ENCODE assay signal across 9 cellular contexts in genomic region chr15:74958908-74959642, GRCh38. TPM values are rescaled to one million over a fixed set of nuclear protein-coding genes. Genes with fewer than 3 reads are reported as not detected.
A peak's percentile ranks its signal among the peaks of the same experiment; 100 is the strongest.
DNase-seq lines count a peak whose midpoint lies in the region; ATAC-seq lines count a peak whose summit lies in the region.
"Had no signal": no experiment of that assay in that cellular context is flagged by ENCODE, and none has a peak within 500 bp of the region (broad histone marks: within the 10 kb centered on the region; RNA-seq: fewer than 3 reads in every experiment).

No MANE protein-coding gene starts in this region.

- peak overlapping the region; percentile 44 to 69 (median 66) for H3K4me3 Mint-ChIP-seq in T-cell

- H3K27me3 ChIP-seq in right cardiac atrium (ENCODE audit: control insufficient read depth, insufficient read depth) (no peaks in the 10 kb centered on the region), rectal smooth muscle tissue (ENCODE audit: control insufficient read depth, insufficient read depth, low read length) (peaks cover 17% of the 10 kb centered on the region)

- no peaks in the 10 kb centered on the region for H3K9me3 ChIP-seq in ES-I3 (ENCODE audit: control insufficient read depth, insufficient read depth, low read length)
- no peaks in the 10 kb centered on the region for H3K9me3 ChIP-seq in right cardiac atrium (ENCODE audit: control insufficient read depth, low read length)

- peaks cover 4% of the 10 kb centered on the region; the same call in 1 of the 2 replicates for H3K4me1 ChIP-seq in ES-I3 (ENCODE audit: insufficient read depth, low read length)
- peaks cover 5% of the 10 kb centered on the region for H3K4me1 ChIP-seq in right cardiac atrium (ENCODE audit: control insufficient read depth, insufficient read depth, low read length)
- H3K4me1 ChIP-seq in rectal smooth muscle tissue (ENCODE audit: control insufficient read depth, insufficient read depth, low read length) = peaks cover 5% of the 10 kb centered on the region

- POLR2A ChIA-PET in T-cell (lab: Charles Lee) = interaction anchor here in 1 of 2 donors (0.7 kb wide), 1 partner anchor 687 kb away, joined by 6 read pairs; no protein-coding TSS in a partner anchor

- 6% methylated on average over 51 of the region's 51 CpGs for WGBS in right cardiac atrium

- H3K4me1 Mint-ChIP-seq in T-cell = peaks cover 23 to 33% (median 27%) of the 10 kb centered on the region in 3 donors

- H3K9ac ChIP-seq in ES-I3 (ENCODE audit: low read depth, low read length) = peak overlapping the region; percentile 78
- H3K9ac ChIP-seq in rectal smooth muscle tissue (ENCODE audit: low read length) = peak overlapping the region; percentile 71

- H3K36me3 ChIP-seq in ES-I3 (ENCODE audit: insufficient read depth, low read length) (no peaks in the 10 kb centered on the region), rectal smooth muscle tissue (ENCODE audit: control insufficient read depth, insufficient read depth, low read length) (no peaks in the 10 kb centered on the region)

- CTCF ChIA-PET in T-cell (lab: Charles Lee) = interaction anchor here (0.6 to 1.6 kb wide), 2 partner anchors 8 to 24 kb away, joined by 8 read pairs; no protein-coding TSS in a partner anchor

- no peak overlapping the region for H3K27ac ChIP-seq in right cardiac atrium (ENCODE audit: low read length)
- no peak overlapping the region for H3K27ac ChIP-seq in rectal smooth muscle tissue (ENCODE audit: low read depth, low read length)

- ATAC-seq in T-cell (replicated peaks in 1 of 4) (no peak), right cardiac atrium (no peak), GM18867 (IDR thresholded peaks at IDR 0.05; ENCODE audit: unreplicated experiment) (no peak)
- no peak for ATAC-seq in activated CD4-positive, CD25-positive, alpha-beta regulatory T cell treated with anti-CD3 and anti-CD28 coated beads, Interleukin-2, amount 50 U/mL, for 24 hours

- H3K4me3 ChIP-seq in right cardiac atrium (ENCODE audit: low read length) = peak overlapping the region; percentile 57
- H3K4me3 ChIP-seq in rectal smooth muscle tissue (ENCODE audit: low read length) = peak overlapping the region; percentile 79

- H3K36me3 Mint-ChIP-seq in T-cell = no peaks in the 10 kb centered on the region

- intact Hi-C loops in right cardiac atrium (cut with DNase I) = loop anchor here in 1 of 4 donors (10.0 kb wide), 1 partner anchor 324 kb away; no protein-coding TSS in a partner anchor

- H3K27ac Mint-ChIP-seq in T-cell = no peak overlapping the region

- DNase-seq in T-cell = no peak
- DNase-seq in right cardiac atrium = no peak
- DNase-seq in NCI-H1694 treated with DMSO at 0.1 percent for 48 hours (lab: John Stamatoyannopoulos, UW) = no peak
- no peak for DNase-seq in NCI-H446 treated with DMSO at 0.1 percent for 48 hours (lab: John Stamatoyannopoulos, UW)
- DNase-seq: activated CD4-positive, CD25-positive, alpha-beta regulatory T cell treated with anti-CD3 and anti-CD28 coated beads, Interleukin-2, amount 50 U/mL, for 72 hours had no signal

- H3K27me3 Mint-ChIP-seq in T-cell = peaks cover 12 to 29% of the 10 kb centered on the region in 2 donors

- no peaks in the 10 kb centered on the region for H3K9me3 Mint-ChIP-seq in T-cell

RNA-seq across cellular contexts. Expression of gene RPP25, which starts 2.5 kb away (rescaled TPM):
- total RNA-seq in T-cell (1 to 10 TPM in 3 of 5 donors, under 1 TPM in 2; 0.79 to 4.2 (median 2.8) TPM), right cardiac atrium (1 to 10 TPM; 5.3 to 8.1 (median 6.3) TPM)
- 3.5 TPM for polyA plus RNA-seq in right cardiac atrium

RNA-seq across cellular contexts. Expression of gene COX5A, which starts 21.2 kb away (rescaled TPM):
- 10 to 100 TPM; 58.5 to 83.1 (median 76.7) TPM for total RNA-seq in T-cell
- 100 to 1,000 TPM; 802 to 917 (median 853) TPM for total RNA-seq in right cardiac atrium
- polyA plus RNA-seq in right cardiac atrium = 2,062 TPM

RNA-seq across cellular contexts. Expression of gene SCAMP5, which starts 36.3 kb away (rescaled TPM):
- total RNA-seq in T-cell = 1 to 10 TPM in 1 of 5 donors, under 1 TPM in 4; 0.26 to 8.2 (median 0.51) TPM
- total RNA-seq in right cardiac atrium = 10 to 100 TPM in 1 of 4 donors, 1 to 10 TPM in 3; 4.5 to 10.2 (median 7.4) TPM
- polyA plus RNA-seq in right cardiac atrium = 4.7 TPM

RNA-seq across cellular contexts. Expression of gene FAM219B, which starts 52.4 kb away (rescaled TPM):
- total RNA-seq in T-cell (100 to 1,000 TPM in 2 of 5 donors, 10 to 100 TPM in 3; 46.0 to 108 (median 96.6) TPM), right cardiac atrium (100 to 1,000 TPM; 108 to 128 (median 121) TPM)
- polyA plus RNA-seq in right cardiac atrium = 44.9 TPM

Comparison
In these comparisons a context has a peak if more than half of its experiments do, and no peak if none do; other contexts are left out.
1. RNA of gene COX5A, which starts 21.2 kb away (total RNA-seq): 802 to 917 TPM in right cardiac atrium; 58.5 to 83.1 TPM in T-cell; every median in the first group is over 4 times any median in the second.